19 cellular contexts compared by ENCODE assay signal in the genomic region with DNA sequence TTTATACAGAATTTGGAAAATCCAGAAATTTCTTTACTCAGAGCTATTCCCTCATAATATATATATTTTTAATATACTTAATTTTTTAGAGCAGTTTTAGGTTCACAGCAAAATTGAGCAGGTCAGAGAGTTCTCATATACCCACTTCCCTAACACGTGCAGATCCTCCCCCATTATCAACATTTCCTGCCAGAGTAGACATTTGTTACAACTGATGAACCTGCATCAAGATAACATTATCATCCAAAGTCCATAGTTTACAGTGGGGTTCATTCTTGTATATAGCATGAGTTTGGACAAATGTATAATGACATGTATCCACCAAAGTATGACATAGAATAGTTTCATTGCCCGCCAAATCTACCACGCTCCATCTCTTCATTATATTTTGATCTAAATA.
"Had no signal": no experiment of that assay in that cellular context is flagged by ENCODE, and none has a peak within 500 bp of the region (broad histone marks: within the 10 kb centered on the region; RNA-seq: fewer than 3 reads in every experiment).

No MANE protein-coding gene starts in this region.

- FAIRE-seq: endothelial cell of umbilical vein had no signal

- ATAC-seq: left cardiac atrium; naive thymus-derived CD4-positive, alpha-beta T cell had no signal

- H3K36me3 Mint-ChIP-seq: immature natural killer cell had no signal

- H3K4me3 ChIP-seq: coronary artery, left ventricle myocardium inferior, right atrium auricular region, sigmoid colon, skin epidermis, stomach had no signal

- H3K27ac ChIP-seq: coronary artery, foreskin keratinocyte, left ventricle myocardium inferior, right atrium auricular region, sigmoid colon, stomach had no signal

- DNase-seq: effector CD4-positive, alpha-beta T cell; erythroblast; immature natural killer cell; left cardiac atrium; left ventricle myocardium inferior; naive thymus-derived CD4-positive, alpha-beta T cell; posterior cingulate gyrus; sigmoid colon; stimulated activated CD4-positive, alpha-beta T cell treated with anti-CD3 and anti-CD28 coated beads, Interleukin-12 subunit alpha, Interleukin-12 subunit beta, amount 100 ng/mL, for 4 hours; stimulated activated naive CD4-positive, alpha-beta T cell; stomach; substantia nigra; trophoblast cell had no signal

- H3K27me3 Mint-ChIP-seq: naive thymus-derived CD4-positive, alpha-beta T cell had no signal

- H3K4me3 Mint-ChIP-seq: endodermal cell; immature natural killer cell; naive thymus-derived CD4-positive, alpha-beta T cell had no signal

- H3K4me1 Mint-ChIP-seq: endodermal cell had no signal

- H3K27me3 ChIP-seq: foreskin keratinocyte, right atrium auricular region, sigmoid colon, stomach had no signal

- H3K27ac Mint-ChIP-seq: endodermal cell; immature natural killer cell; naive thymus-derived CD4-positive, alpha-beta T cell had no signal

- H3K36me3 ChIP-seq: left ventricle myocardium inferior, right atrium auricular region, sigmoid colon, stomach had no signal

- H3K9me3 ChIP-seq: left ventricle myocardium inferior, right atrium auricular region, sigmoid colon, stomach had no signal

- H3K9me3 Mint-ChIP-seq: endodermal cell, immature natural killer cell had no signal

- H3K4me1 ChIP-seq: left ventricle myocardium inferior, right atrium auricular region, sigmoid colon had no signal
